In genomic region chr22:38317237-38317994, GRCh38 we compare ENCODE assay signal across 8 cellular contexts. TPM values are rescaled to one million over a fixed set of nuclear protein-coding genes. Genes with fewer than 3 reads are reported as not detected.
DNase-seq lines count a peak whose midpoint lies in the region; ATAC-seq and TF ChIP-seq lines count a peak whose summit lies in the region.

TSS of gene CSNK1E (minus strand) at chr22:38317433. CDS start at chr22:38314157, 3,276 bp downstream.

- TF ChIP-seq CTCF in WI38 (IDR thresholded peaks at IDR 0.05; ENCODE audit: low read depth, low read length) (no peak), breast epithelium (IDR thresholded peaks at IDR 0.05) (no peak)

- H3K27me3 ChIP-seq in breast epithelium (no peaks in the 10 kb centered on the region), iPS-20b (ENCODE audit: insufficient read depth, low read length) (no peaks in the 10 kb centered on the region), skeletal muscle satellite cell (ENCODE audit: control insufficient read depth, insufficient read depth, low read length) (no peaks in the 10 kb centered on the region)

- intact Hi-C loops in breast epithelium (cut with DNase I; ENCODE audit: low total_unique reads): loop anchor here (10.0 kb wide), 1 partner anchor 113 kb away; the partner anchor contains the start of gene MAFF

- H3K4me2 ChIP-seq in skeletal muscle satellite cell (ENCODE audit: low read length): peak within 1 kb of the TSS; percentile 96

- H3K27ac ChIP-seq in breast epithelium: peak within 1 kb of the TSS; percentile 97 to 98
- peak within 1 kb of the TSS; percentile 57 for H3K27ac ChIP-seq in iPS-20b (ENCODE audit: low read length)

- TF ChIP-seq POLR2A in breast epithelium (IDR thresholded peaks at IDR 0.05): no peak

- no peak for ATAC-seq in GM19467 (IDR thresholded peaks at IDR 0.05; ENCODE audit: unreplicated experiment)

- H3K4me1 ChIP-seq in breast epithelium (peaks cover 0 to 25% of the 10 kb centered on the region in 2 donors), iPS-20b (ENCODE audit: insufficient read depth, low read length) (peaks cover 34% of the 10 kb centered on the region), skeletal muscle satellite cell (ENCODE audit: control insufficient read depth, insufficient read depth, low read length) (peaks cover 46% of the 10 kb centered on the region)

- DNase-seq in NCI-H82 (lab: John Stamatoyannopoulos, UW) (peak; percentile 74), NCI-H82 treated with DMSO at 0.1 percent for 48 hours (lab: John Stamatoyannopoulos, UW; ENCODE audit: unreplicated experiment) (no peak), LoVo (ENCODE audit: low spot score) (peak; percentile 70), breast epithelium (ENCODE audit: low spot score in 2 of 2) (peak; percentile 67 to 76)

- no peaks in the 10 kb centered on the region for H3K36me3 ChIP-seq in breast epithelium
- peaks cover 20% of the 10 kb centered on the region for H3K36me3 ChIP-seq in iPS-20b (ENCODE audit: insufficient read depth, low read depth, low read length)
- peaks cover 12% of the 10 kb centered on the region for H3K36me3 ChIP-seq in skeletal muscle satellite cell (ENCODE audit: insufficient read depth, low read length)

- H3K9me3 ChIP-seq in breast epithelium (no peaks in the 10 kb centered on the region), iPS-20b (ENCODE audit: insufficient read depth, low read depth, low read length) (no peaks in the 10 kb centered on the region), skeletal muscle satellite cell (replicated peaks; ENCODE audit: low read length) (no peaks in the 10 kb centered on the region)

- peak within 1 kb of the TSS; percentile 96 for H3K4me3 ChIP-seq in WI38 (ENCODE audit: low read depth, low read length)
- H3K4me3 ChIP-seq in breast epithelium: peak within 1 kb of the TSS; percentile 81 to 94 (median 84)
- H3K4me3 ChIP-seq in iPS-20b (ENCODE audit: low read length): peak within 1 kb of the TSS; percentile 92
- peak within 1 kb of the TSS; percentile 75 for H3K4me3 ChIP-seq in skeletal muscle satellite cell (ENCODE audit: low read length)

- H3K9ac ChIP-seq in iPS-20b (ENCODE audit: low read depth, low read length) (peak within 1 kb of the TSS; percentile 95), skeletal muscle satellite cell (ENCODE audit: low read depth, low read length) (peak within 1 kb of the TSS; percentile 98)

RNA-seq across cellular contexts. Expression of gene CSNK1E, which starts in this region (rescaled TPM):
- total RNA-seq in breast epithelium: 100 to 1,000 TPM in 2 of 3 donors, 10 to 100 TPM in 1; 83.0 to 147 (median 117) TPM
- total RNA-seq in skeletal muscle satellite cell (2012; rRNA removed): 128 and 132 TPM in 2 replicates
